Comparison of ENCODE assay signal across 26 cellular contexts in genomic region chr11:79044211-79044610, GRCh38.
"Had no signal": no experiment of that assay in that cellular context is flagged by ENCODE, and none has a peak within 500 bp of the region (broad histone marks: within the 10 kb centered on the region; RNA-seq: fewer than 3 reads in every experiment).

No MANE protein-coding gene starts in this region.

- H3K27ac ChIP-seq: brain microvascular endothelial cell had no signal

- H3K36me3 Mint-ChIP-seq: activated CD4-positive, alpha-beta memory T cell treated with anti-CD3 and anti-CD28 coated beads for 36 hours; activated naive CD4-positive, alpha-beta T cell treated with anti-CD3 and anti-CD28 coated beads, Interleukin-2, amount 50 U/mL, for 72 hours had no signal

- H3K4me3 ChIP-seq: K562 had no signal

- H3K27me3 ChIP-seq: brain microvascular endothelial cell had no signal

- H3K4me3 Mint-ChIP-seq: activated B cell treated with CpG ODN at 0.5 μM for 24 hours; activated CD4-positive, alpha-beta memory T cell treated with anti-CD3 and anti-CD28 coated beads for 36 hours; activated naive CD4-positive, alpha-beta T cell treated with anti-CD3 and anti-CD28 coated beads for 36 hours; activated T-cell treated with anti-CD3 and anti-CD28 coated beads, Interleukin-2, amount 50 U/mL, for 4 hours; activated T-helper 1 cell treated with anti-CD3 and anti-CD28 coated beads, Interleukin-12 subunit alpha, Interleukin-12 subunit beta, Interleukin-2, Interleukin-4 antibody, amounts not matched to agents 30 ng/mL and 10 ng/mL and 1 ng/mL, durations not matched to agents 14 hours and 24 hours and 36 hours had no signal

- ATAC-seq: activated naive CD4-positive, alpha-beta T cell treated with anti-CD3 and anti-CD28 coated beads, Interleukin-2, amount 50 U/mL, for 72 hours; activated T-cell treated with anti-CD3 and anti-CD28 coated beads, Interleukin-2, amount 50 U/mL, for 4 hours; K562 had no signal

- H3K4me1 Mint-ChIP-seq: activated B cell treated with CpG ODN at 0.5 μM for 24 hours had no signal

- H3K36me3 ChIP-seq: brain microvascular endothelial cell had no signal

- H3K9me3 Mint-ChIP-seq: activated B cell treated with CpG ODN at 0.5 μM for 24 hours; activated CD4-positive, alpha-beta memory T cell treated with anti-CD3 and anti-CD28 coated beads for 36 hours; activated naive CD4-positive, alpha-beta T cell treated with anti-CD3 and anti-CD28 coated beads for 36 hours; activated naive CD4-positive, alpha-beta T cell treated with anti-CD3 and anti-CD28 coated beads, Interleukin-2, amount 50 U/mL, for 72 hours; activated T-cell treated with anti-CD3 and anti-CD28 coated beads, Interleukin-2, amount 50 U/mL, for 4 hours; activated T-helper 1 cell treated with anti-CD3 and anti-CD28 coated beads, Interleukin-12 subunit alpha, Interleukin-12 subunit beta, Interleukin-2, Interleukin-4 antibody, amounts not matched to agents 30 ng/mL and 10 ng/mL and 1 ng/mL, durations not matched to agents 14 hours and 24 hours and 36 hours had no signal

- DNase-seq: activated B cell treated with CpG ODN at 0.5 μM for 24 hours; activated CD4-positive, alpha-beta memory T cell treated with anti-CD3 and anti-CD28 coated beads for 36 hours; activated CD4-positive, alpha-beta T cell treated with anti-CD3 and anti-CD28 coated beads for 4 hours; activated CD4-positive, alpha-beta T cell treated with anti-CD3 and anti-CD28 coated beads, Interleukin-2, amount 50 U/mL, for 1 hour; activated CD4-positive, CD25-positive, alpha-beta regulatory T cell treated with anti-CD3 and anti-CD28 coated beads, Interleukin-2, amount 50 U/mL, for 72 hours; activated CD8-positive, alpha-beta memory T cell treated with anti-CD3 and anti-CD28 coated beads, Interleukin-2, amount 50 U/mL, for 4 hours; activated gamma-delta T cell treated with Interleukin-2 at 50 U/mL for 16 hours; activated naive CD4-positive, alpha-beta T cell treated with anti-CD3 and anti-CD28 coated beads for 36 hours; activated T-cell treated with anti-CD3 and anti-CD28 coated beads for 4 hours; activated T-cell treated with anti-CD3 and anti-CD28 coated beads, Interleukin-2, amount 50 U/mL, for 4 hours; anterior cingulate cortex; brain microvascular endothelial cell; IMR-90; NCI-H146; NCI-H187; NCI-H2107; NCI-H226; NCI-H446 treated with DMSO at 0.1 percent for 48 hours; Right ventricle myocardium superior; SW 1271; T-helper 1 cell; T-helper 2 cell; T-helper 9 cell had no signal

- H3K27ac Mint-ChIP-seq: activated B cell treated with CpG ODN at 0.5 μM for 24 hours; activated CD4-positive, alpha-beta memory T cell treated with anti-CD3 and anti-CD28 coated beads for 36 hours; activated naive CD4-positive, alpha-beta T cell treated with anti-CD3 and anti-CD28 coated beads for 36 hours; activated naive CD4-positive, alpha-beta T cell treated with anti-CD3 and anti-CD28 coated beads, Interleukin-2, amount 50 U/mL, for 72 hours; activated T-helper 1 cell treated with anti-CD3 and anti-CD28 coated beads, Interleukin-12 subunit alpha, Interleukin-12 subunit beta, Interleukin-2, Interleukin-4 antibody, amounts not matched to agents 30 ng/mL and 10 ng/mL and 1 ng/mL, durations not matched to agents 14 hours and 24 hours and 36 hours had no signal
